In the genomic region with DNA sequence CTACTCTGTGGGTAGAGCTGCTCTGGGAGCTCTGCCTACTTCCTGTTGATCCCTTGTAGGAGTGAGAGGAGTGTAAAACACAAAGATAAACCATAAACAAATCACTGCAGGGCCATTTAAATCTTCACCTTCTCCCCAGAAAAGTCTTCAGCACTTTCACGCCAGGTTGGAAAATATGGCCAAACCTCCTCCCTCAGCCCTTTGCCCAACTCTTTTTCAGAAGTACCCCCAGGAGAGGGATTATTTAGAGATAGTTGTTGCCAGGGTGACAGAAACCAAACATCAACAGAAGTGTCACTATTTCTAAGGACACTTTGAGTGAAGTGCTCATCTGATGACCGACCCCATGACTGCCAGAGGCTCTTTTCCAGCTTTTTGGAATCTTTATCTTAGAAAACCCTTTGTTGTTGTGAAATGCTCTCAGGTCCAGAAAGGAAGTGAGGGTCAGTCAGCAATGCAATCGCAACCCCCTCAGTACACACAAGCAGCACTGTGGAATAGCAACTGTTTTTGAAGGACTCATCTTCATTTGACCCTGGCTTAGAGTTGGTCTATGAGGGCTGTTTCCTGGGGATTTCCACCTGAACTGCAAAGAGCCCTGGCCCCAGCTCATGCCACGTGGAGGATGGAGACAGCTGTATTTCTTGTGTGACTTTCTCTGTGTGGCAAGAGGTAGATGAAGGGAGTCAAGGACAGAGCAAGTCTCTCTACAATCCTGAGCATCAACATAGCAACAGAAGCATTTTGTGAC, we compare ENCODE assay signal across 9 cellular contexts. TPM values are rescaled to one million over a fixed set of nuclear protein-coding genes. Genes with fewer than 3 reads are reported as not detected.
DNase-seq lines count a peak whose midpoint lies in the region; ATAC-seq and TF ChIP-seq lines count a peak whose summit lies in the region.
"Had no signal": no experiment of that assay in that cellular context is flagged by ENCODE, and none has a peak within 500 bp of the region (broad histone marks: within the 10 kb centered on the region; RNA-seq: fewer than 3 reads in every experiment).

No MANE protein-coding gene starts in this region.

- H2BK120ac ChIP-seq in mesendoderm (ENCODE audit: low read depth, low read length) = no peak overlapping the region

- WGBS in mesendoderm (ENCODE audit: extremely low coverage, insufficient coverage, low lambda C conversion rate) = no CpG with 5 or more reads among the region's 4 CpGs
- WGBS in sigmoid colon, 2 donors = 57 to 62% methylated on average over 4 of the region's 4 CpGs

- no peak overlapping the region for H3K4me2 ChIP-seq in mesendoderm (ENCODE audit: low read length)

- peak overlapping the region; percentile 93 for H3K27ac ChIP-seq in angular gyrus (ENCODE audit: low read depth, low read length)
- peak overlapping the region; percentile 24 for H3K27ac ChIP-seq in mesendoderm (ENCODE audit: low read depth, low read length)
- no peak overlapping the region for H3K27ac ChIP-seq in sigmoid colon

- no peak overlapping the region for H2BK5ac ChIP-seq in mesendoderm (ENCODE audit: low read length)

- no peaks in the 10 kb centered on the region for H3K79me1 ChIP-seq in mesendoderm (ENCODE audit: low read length)

- ATAC-seq in HG02885 (IDR thresholded peaks at IDR 0.05; ENCODE audit: poor library complexity, unreplicated experiment) = peak; percentile 35

- no peak overlapping the region for H2AK5ac ChIP-seq in mesendoderm (ENCODE audit: low read length)

- no peak overlapping the region for H4K5ac ChIP-seq in mesendoderm (ENCODE audit: low read length)

- TF ChIP-seq EP300 in sigmoid colon (IDR thresholded peaks at IDR 0.05) = no peak

- H3K4me3 ChIP-seq in mesendoderm (ENCODE audit: low read length) (no peak overlapping the region), MG63 (no peak overlapping the region), sigmoid colon (no peak overlapping the region)

- no peak overlapping the region for H3K18ac ChIP-seq in mesendoderm (ENCODE audit: low read length)

- no peak overlapping the region for H3K9ac ChIP-seq in mesendoderm (ENCODE audit: low read length)

- H2BK15ac ChIP-seq in mesendoderm (replicated peaks; ENCODE audit: low read depth) = no peak overlapping the region

- no peak overlapping the region for H3K4me3 Mint-ChIP-seq in mesothelial cell of epicardium

- DNase-seq in COLO668 (lab: John Stamatoyannopoulos, UW; ENCODE audit: unreplicated experiment) (peak; percentile 11), mesendoderm (peak; percentile 96), mesothelial cell of epicardium (ENCODE audit: low spot score in 2 of 2, unreplicated experiment in 2 of 2) (no peak), MG63 (no peak), sigmoid colon (no peak), NCI-H69 (lab: John Stamatoyannopoulos, UW) (no peak)
- DNase-seq: kidney glomerular epithelial cell had no signal

- no peak overlapping the region for H3K23ac ChIP-seq in mesendoderm (ENCODE audit: low read length)

- no peak for TF ChIP-seq CTCF in mesothelial cell of epicardium (IDR thresholded peaks at IDR 0.05; ENCODE audit: unreplicated experiment)
- TF ChIP-seq CTCF in sigmoid colon (IDR thresholded peaks at IDR 0.05) = no peak

- no peaks in the 10 kb centered on the region for H3K27me3 ChIP-seq in mesendoderm (ENCODE audit: insufficient read depth, low read length, poor library complexity)
- H3K27me3 ChIP-seq in MG63 = no peaks in the 10 kb centered on the region
- H3K27me3 ChIP-seq in sigmoid colon = no peaks in the 10 kb centered on the region

- H3K56ac ChIP-seq in mesendoderm (ENCODE audit: low read length) = no peak overlapping the region

- H3K4me1 ChIP-seq in mesendoderm (ENCODE audit: control insufficient read depth, low read depth, low read length) (no peaks in the 10 kb centered on the region), sigmoid colon (peaks cover 0 to 16% (median 7%) of the 10 kb centered on the region in 4 donors)

- H3K36me3 Mint-ChIP-seq in mesothelial cell of epicardium = no peaks in the 10 kb centered on the region

- H3K9me3 ChIP-seq in MG63 (no peaks in the 10 kb centered on the region), sigmoid colon (no peaks in the 10 kb centered on the region)

- no peak overlapping the region for H3K27ac Mint-ChIP-seq in mesothelial cell of epicardium

- intact Hi-C loops in sigmoid colon (cut with DNase I) = no loop called here

- no peaks in the 10 kb centered on the region for H3K9me3 Mint-ChIP-seq in mesothelial cell of epicardium

- no peak overlapping the region for H3K4ac ChIP-seq in mesendoderm (ENCODE audit: low read depth, low read length)

- no peaks in the 10 kb centered on the region for H3K27me3 Mint-ChIP-seq in mesothelial cell of epicardium (ENCODE audit: low read depth)

- peaks cover 8% of the 10 kb centered on the region for H3K4me1 Mint-ChIP-seq in mesothelial cell of epicardium

- H3K79me2 ChIP-seq in mesendoderm (ENCODE audit: control insufficient read depth, insufficient read depth, low read length) = no peaks in the 10 kb centered on the region

- no peak for TF ChIP-seq POLR2A in sigmoid colon (IDR thresholded peaks at IDR 0.05)

- no peak overlapping the region for H4K8ac ChIP-seq in mesendoderm (ENCODE audit: low read depth, low read length)

- H3K36me3 ChIP-seq in mesendoderm (ENCODE audit: control insufficient read depth, insufficient read depth, low read length) (no peaks in the 10 kb centered on the region), MG63 (no peaks in the 10 kb centered on the region), sigmoid colon (no peaks in the 10 kb centered on the region)

RNA-seq across cellular contexts. Expression of gene PPP1R21, which starts 24.6 kb away (rescaled TPM):
- 17.2 TPM for polyA plus RNA-seq in mesendoderm (2013, experiment 1 of 2)
- polyA plus RNA-seq in mesendoderm (2013, experiment 2 of 2) = 18.9 TPM
- total RNA-seq in mesothelial cell of epicardium (33.0 to 36.2 TPM (median 34.1 TPM) in 3 replicates), sigmoid colon (10 to 100 TPM; 34.4 to 79.2 (median 51.6) TPM)
- 6.4 and 21.9 TPM in 2 replicates for total RNA-seq in MG63 (2014; rRNA removed; shearing (Covaris generic); ENCODE audit: low replicate concordance)
- 10 to 100 TPM; 16.5 to 27.0 (median 16.9) TPM for polyA plus RNA-seq in sigmoid colon

Comparison
In these comparisons a context has a peak if more than half of its experiments do, and no peak if none do; other contexts are left out.
1. DNase-seq: peak in COLO668 (single experiment) and mesendoderm (single experiment); none in mesothelial cell of epicardium (0 of 2), MG63 (single experiment), sigmoid colon (single experiment) and NCI-H69 (single experiment).
2. H3K27ac ChIP-seq: peak in angular gyrus (single experiment) and mesendoderm (single experiment); none in sigmoid colon (0 of 4).